10 cellular contexts compared by ENCODE assay signal in the genomic region with DNA sequence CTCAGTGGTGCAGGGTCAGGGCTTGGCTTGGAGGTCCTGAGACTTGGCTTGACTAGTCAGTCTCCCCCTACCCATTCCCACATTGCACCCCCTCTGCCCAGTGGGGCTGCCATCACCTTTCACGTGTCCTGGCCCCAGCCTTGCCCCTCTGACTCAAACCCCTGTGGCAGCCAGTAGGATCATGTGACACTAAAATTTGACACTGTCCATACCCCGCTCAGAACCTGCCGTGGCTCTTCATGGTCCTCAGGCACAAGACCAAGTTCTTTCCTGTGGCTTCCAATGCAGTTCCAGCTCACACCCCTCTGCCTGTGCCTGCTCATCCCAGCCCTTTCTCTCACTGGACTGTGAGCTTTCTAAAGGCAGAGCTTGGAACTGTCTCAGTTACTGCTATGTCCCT. TPM values are rescaled to one million over a fixed set of nuclear protein-coding genes. Genes with fewer than 3 reads are reported as not detected.
DNase-seq lines count a peak whose midpoint lies in the region; TF ChIP-seq lines count a peak whose summit lies in the region.
"Had no signal": no experiment of that assay in that cellular context is flagged by ENCODE, and none has a peak within 500 bp of the region (broad histone marks: within the 10 kb centered on the region; RNA-seq: fewer than 3 reads in every experiment).

No MANE protein-coding gene starts in this region.

- no peak overlapping the region for H2AFZ ChIP-seq in trophoblast cell (ENCODE audit: insufficient read depth, low read length, poor library complexity)

- H3K79me2 ChIP-seq in trophoblast cell (ENCODE audit: control insufficient read depth, insufficient read depth, low read length, poor library complexity) = peaks cover 12% of the 10 kb centered on the region

- peaks cover 8% of the 10 kb centered on the region for H3K79me1 ChIP-seq in trophoblast cell (ENCODE audit: low read length)

- H3K27ac ChIP-seq in trophoblast cell (ENCODE audit: low read depth, low read length) (no peak overlapping the region), prostate gland (no peak overlapping the region)

- intact Hi-C loops in prostate gland (cut with DNase I) = no loop called here

- peaks cover 2% of the 10 kb centered on the region for H3K27me3 Mint-ChIP-seq in T-helper 2 cell treated with Interferon-gamma antibody and Interleukin-4, amounts not matched to agents 5 μg/mL and 100 μg/mL, for 36 hours (ENCODE audit: low read depth)
- no peaks in the 10 kb centered on the region for H3K27me3 Mint-ChIP-seq in chondrocyte (ENCODE audit: low read depth)

- H2AK5ac ChIP-seq in trophoblast cell (ENCODE audit: low read length) = no peak overlapping the region

- H3K36me3 ChIP-seq in trophoblast cell (ENCODE audit: control insufficient read depth in 1 of 2, insufficient read depth in 2 of 2, low read length in 2 of 2) (peaks cover 33 to 34% of the 10 kb centered on the region in 2 experiments), prostate gland (peaks cover 8 to 10% of the 10 kb centered on the region in 2 donors)

- no peaks in the 10 kb centered on the region for H3K9me3 Mint-ChIP-seq in T-helper 2 cell treated with Interferon-gamma antibody and Interleukin-4, amounts not matched to agents 5 μg/mL and 100 μg/mL, for 36 hours
- no peaks in the 10 kb centered on the region for H3K9me3 Mint-ChIP-seq in chondrocyte (ENCODE audit: low read depth)

- H4K8ac ChIP-seq in trophoblast cell (ENCODE audit: low read depth, low read length) = no peak overlapping the region

- peak overlapping the region; percentile 6 for H4K12ac ChIP-seq in trophoblast cell (ENCODE audit: low read depth, low read length)

- peak overlapping the region; percentile 98 for H3K4me3 Mint-ChIP-seq in T-helper 2 cell treated with Interferon-gamma antibody and Interleukin-4, amounts not matched to agents 5 μg/mL and 100 μg/mL, for 36 hours
- H3K4me3 Mint-ChIP-seq in chondrocyte (ENCODE audit: unreplicated experiment) = peak overlapping the region; percentile 51

- H3K9ac ChIP-seq in trophoblast cell (ENCODE audit: low read length) = no peak overlapping the region

- WGBS in trophoblast cell (ENCODE audit: extremely low coverage, insufficient coverage, insufficient read length) = no CpG with 5 or more reads among the region's 3 CpGs
- 74% methylated on average over 3 of the region's 3 CpGs for WGBS in prostate gland

- H4K91ac ChIP-seq in trophoblast cell (ENCODE audit: low read depth, low read length) = no peak overlapping the region

- H3K4me1 Mint-ChIP-seq in T-helper 2 cell treated with Interferon-gamma antibody and Interleukin-4, amounts not matched to agents 5 μg/mL and 100 μg/mL, for 36 hours (ENCODE audit: low read depth) = peaks cover 16% of the 10 kb centered on the region
- H3K4me1 Mint-ChIP-seq in chondrocyte (ENCODE audit: low read depth) = peaks cover 25% of the 10 kb centered on the region

- no peak overlapping the region for H2BK5ac ChIP-seq in trophoblast cell (ENCODE audit: low read depth, low read length, poor library complexity)

- H3K4me2 ChIP-seq in trophoblast cell (ENCODE audit: low read length) = no peak overlapping the region

- H3K4me1 ChIP-seq in trophoblast cell (ENCODE audit: control insufficient read depth in 1 of 2, insufficient read depth in 2 of 2, low read length in 2 of 2) = peaks cover 6 to 15% of the 10 kb centered on the region in 2 experiments
- H3K4me1 ChIP-seq in prostate gland (replicated peaks) = peaks cover 14% of the 10 kb centered on the region

- H3K27me3 ChIP-seq in trophoblast cell (ENCODE audit: insufficient read depth, low read length) (no peaks in the 10 kb centered on the region), prostate gland (replicated peaks; ENCODE audit: insufficient read depth) (no peaks in the 10 kb centered on the region)

- H3K4me3 ChIP-seq in LNCaP clone FGC (ENCODE audit: low read depth, low read length) = peak overlapping the region; percentile 99
- no peak overlapping the region for H3K4me3 ChIP-seq in trophoblast cell (ENCODE audit: low read depth, low read length)
- no peak overlapping the region for H3K4me3 ChIP-seq in prostate gland

- TF ChIP-seq CTCF in LNCaP clone FGC (IDR thresholded peaks at IDR 0.05; ENCODE audit: control insufficient read depth, extremely low read depth, insufficient read depth) (no peak), chondrocyte (IDR thresholded peaks at IDR 0.05) (no peak), prostate gland (IDR thresholded peaks at IDR 0.05) (no peak)

- no peak overlapping the region for H2BK12ac ChIP-seq in trophoblast cell (ENCODE audit: low read length)

- TF ChIP-seq POLR2A in prostate gland (IDR thresholded peaks at IDR 0.05) = no peak

- H3K18ac ChIP-seq in trophoblast cell (ENCODE audit: low read length) = peak overlapping the region; percentile 20

- no peak overlapping the region for H3K23ac ChIP-seq in trophoblast cell (ENCODE audit: low read length)

- H3K14ac ChIP-seq in trophoblast cell (ENCODE audit: low read length) = no peak overlapping the region

- no peak overlapping the region for H2BK120ac ChIP-seq in trophoblast cell (ENCODE audit: insufficient read depth, low read length, poor library complexity)

- peak overlapping the region; percentile 36 for H3K27ac Mint-ChIP-seq in T-helper 2 cell treated with Interferon-gamma antibody and Interleukin-4, amounts not matched to agents 5 μg/mL and 100 μg/mL, for 36 hours
- H3K27ac Mint-ChIP-seq in chondrocyte (ENCODE audit: unreplicated experiment) = peak overlapping the region; percentile 55

- no peaks in the 10 kb centered on the region for H3K9me3 ChIP-seq in trophoblast cell (ENCODE audit: insufficient read depth, low read depth, low read length)
- no peaks in the 10 kb centered on the region for H3K9me3 ChIP-seq in prostate gland

- H3K36me3 Mint-ChIP-seq in T-helper 2 cell treated with Interferon-gamma antibody and Interleukin-4, amounts not matched to agents 5 μg/mL and 100 μg/mL, for 36 hours (ENCODE audit: low read depth) = peaks cover 33% of the 10 kb centered on the region
- H3K36me3 Mint-ChIP-seq in chondrocyte (ENCODE audit: low read depth) = peaks cover 14% of the 10 kb centered on the region

- peak overlapping the region; percentile 35 for H3K4ac ChIP-seq in trophoblast cell (ENCODE audit: low read depth, low read length)

- DNase-seq in T-helper 2 cell treated with Interferon-gamma antibody and Interleukin-4, amounts not matched to agents 5 μg/mL and 100 μg/mL, for 36 hours (ENCODE audit: low spot score) = no peak
- DNase-seq in T-helper 2 cell (no peak), LNCaP clone FGC (ENCODE audit: low read depth) (no peak), chondrocyte (ENCODE audit: low spot score) (no peak), trophoblast cell (no peak), prostate gland (ENCODE audit: low spot score) (no peak), NCI-H1417 treated with DMSO at 0.1 percent for 48 hours (lab: John Stamatoyannopoulos, UW) (no peak), NCI-H526 (lab: John Stamatoyannopoulos, UW) (no peak)
- DNase-seq: hypothalamus, NCI-H2081 treated with DMSO at 0.1 percent for 48 hours had no signal

RNA-seq across cellular contexts. Expression of a gene that starts 2.2 kb away (rescaled TPM):
- total RNA-seq in chondrocyte (181 to 197 TPM (median 197 TPM) in 3 replicates), prostate gland (100 to 1,000 TPM; 232 to 298 TPM)
- 201 and 203 TPM in 2 replicates for polyA plus RNA-seq in trophoblast cell (2013)

RNA-seq across cellular contexts. Expression of a gene that starts 11.3 kb away (rescaled TPM):
- 0.80 to 1.8 TPM (median 1.5 TPM) in 3 replicates for total RNA-seq in chondrocyte
- polyA plus RNA-seq in trophoblast cell (2013) = 0.21 and 0.31 TPM in 2 replicates
- 1 to 10 TPM in 1 of 2 donors, under 1 TPM in 1; 0.27 to 7.4 TPM for total RNA-seq in prostate gland

RNA-seq across cellular contexts. Expression of a gene that starts 11.9 kb away (rescaled TPM):
- total RNA-seq in chondrocyte (3.2 to 4.6 TPM (median 4.6 TPM) in 3 replicates), prostate gland (1 to 10 TPM in 1 of 2 donors, under 1 TPM in 1; 0.82 to 3.3 TPM)
- polyA plus RNA-seq in trophoblast cell (2013) = 2.3 and 2.5 TPM in 2 replicates

RNA-seq across cellular contexts. Expression of a gene that starts 26.3 kb away (rescaled TPM):
- total RNA-seq in chondrocyte = 15.5 to 16.5 TPM (median 16.0 TPM) in 3 replicates
- polyA plus RNA-seq in trophoblast cell (2013) = 3.6 and 4.1 TPM in 2 replicates
- 10 to 100 TPM; 19.9 to 59.5 TPM for total RNA-seq in prostate gland

RNA-seq across cellular contexts. Expression of a gene that starts 40.9 kb away (rescaled TPM):
- 3.9 to 7.6 TPM (median 5.3 TPM) in 3 replicates for total RNA-seq in chondrocyte
- 1.2 and 1.3 TPM in 2 replicates for polyA plus RNA-seq in trophoblast cell (2013)
- total RNA-seq in prostate gland = 10 to 100 TPM; 10.7 to 20.6 TPM
